9 cellular contexts compared by ENCODE assay signal in the genomic region with DNA sequence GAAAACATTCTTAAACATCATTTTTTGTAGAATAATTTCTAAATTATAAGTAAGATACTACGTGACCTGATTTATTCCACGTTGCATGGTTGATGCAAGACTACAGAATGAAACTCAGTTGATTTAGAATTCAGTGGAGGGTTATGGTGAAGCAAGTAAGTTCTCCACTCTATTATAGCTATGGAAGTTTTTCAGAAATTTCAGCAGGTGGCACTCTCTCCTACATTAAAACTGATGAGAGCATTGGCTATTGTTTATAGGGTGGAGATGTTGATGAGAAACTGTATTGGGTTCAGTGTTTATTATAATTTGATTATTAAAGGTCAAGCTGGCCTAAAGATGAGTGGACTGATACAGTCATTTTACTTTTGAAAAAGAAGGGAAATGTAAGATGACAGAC.
DNase-seq lines count a peak whose midpoint lies in the region; ATAC-seq, FAIRE-seq and TF ChIP-seq lines count a peak whose summit lies in the region.
"Had no signal": no experiment of that assay in that cellular context is flagged by ENCODE, and none has a peak within 500 bp of the region (broad histone marks: within the 10 kb centered on the region; RNA-seq: fewer than 3 reads in every experiment).

No MANE protein-coding gene starts in this region.

- peak; percentile 70 to 79 for TF ChIP-seq CTCF in GM23338 (conservative IDR thresholded peaks at IDR 0.05; ENCODE audit: low read depth in 2 of 2)
- peak; percentile 53 for TF ChIP-seq CTCF in LNCaP clone FGC (IDR thresholded peaks at IDR 0.05; ENCODE audit: control insufficient read depth, extremely low read depth, insufficient read depth)
- peak in 1 of 4 donors; percentile 33 for TF ChIP-seq CTCF in pancreas (IDR thresholded peaks at IDR 0.05)

- no peaks in the 10 kb centered on the region for H3K9me2 ChIP-seq in GM23338 (ENCODE audit: insufficient read depth)

- H3K27me3 Mint-ChIP-seq in GM23338 (ENCODE audit: insufficient read depth, low read depth, poor library complexity), result no peaks in the 10 kb centered on the region

- H4K20me1 ChIP-seq in GM23338 (replicated peaks; ENCODE audit: insufficient read depth), result no peaks in the 10 kb centered on the region
- H4K20me1 ChIP-seq: BLaER1 had no signal

- H3K4me3 Mint-ChIP-seq in GM23338, result no peak overlapping the region

- ATAC-seq in GM23338, result peak; percentile 85
- peak; percentile 38 to 82 (median 76) for ATAC-seq in pancreas

- H3K4me1 ChIP-seq in GM23338 (ENCODE audit: insufficient read depth), result no peaks in the 10 kb centered on the region
- H3K4me1 ChIP-seq in pancreas, result no peaks in the 10 kb centered on the region
- H3K4me1 ChIP-seq: BLaER1 had no signal

- intact Hi-C loops in pancreas (cut with DNase I), result loop anchor here in 2 of 3 donors (5.0 to 10.0 kb wide), 2 partner anchors 318 to 345 kb away; no protein-coding TSS in a partner anchor

- DNase-seq in NCI-H2029 treated with DMSO at 0.1 percent for 48 hours (lab: John Stamatoyannopoulos, UW) (peak; percentile 42), NCI-H2029 (lab: John Stamatoyannopoulos, UW) (no peak), GM23338 (ENCODE audit: low spot score) (peak; percentile 48), LNCaP clone FGC (ENCODE audit: low read depth) (no peak), SKM-1 (lab: John Stamatoyannopoulos, UW; ENCODE audit: unreplicated experiment) (peak; percentile 53), fibroblast of peridontal ligament (ENCODE audit: extremely low read depth) (peak; percentile 73), pancreas (no peak)
- no peak for DNase-seq in stimulated activated CD4-positive, alpha-beta T cell treated with anti-CD3 and anti-CD28 coated beads, Interleukin-4, amount 100 ng/mL, for 24 hours

- no peak overlapping the region for H3K4me2 ChIP-seq in GM23338
- H3K4me2 ChIP-seq: BLaER1 had no signal

- FAIRE-seq in pancreas (lab: Jason Lieb, UNC), result peak; percentile 63

- H3K36me3 ChIP-seq in GM23338 (ENCODE audit: insufficient read depth), result no peaks in the 10 kb centered on the region
- peaks cover 3 to 14% (median 4%) of the 10 kb centered on the region in 3 donors for H3K36me3 ChIP-seq in pancreas

- H3K27ac ChIP-seq in GM23338 (ENCODE audit: low read depth) (no peak overlapping the region), pancreas (no peak overlapping the region)
- H3K27ac ChIP-seq: BLaER1 had no signal

- no peak overlapping the region for H3K27ac Mint-ChIP-seq in GM23338

- H3F3A ChIP-seq in GM23338 (replicated peaks; ENCODE audit: low read depth), result no peaks in the 10 kb centered on the region

- peaks cover 7% of the 10 kb centered on the region; the same call in 1 of the 3 replicates for H3K36me3 Mint-ChIP-seq in GM23338 (ENCODE audit: low read depth)

- 77 to 86% methylated on average over 2 of the region's 2 CpGs for WGBS in pancreas, 2 donors

- no peak overlapping the region for H2AFZ ChIP-seq in GM23338

- H3K9me3 Mint-ChIP-seq in GM23338, result no peaks in the 10 kb centered on the region

- H3K27me3 ChIP-seq in GM23338 (ENCODE audit: insufficient read depth), result no peaks in the 10 kb centered on the region
- H3K27me3 ChIP-seq in pancreas, result no peaks in the 10 kb centered on the region
- H3K27me3 ChIP-seq: BLaER1 had no signal

- peaks cover 4% of the 10 kb centered on the region; the same call in 1 of the 3 replicates for H3K4me1 Mint-ChIP-seq in GM23338

- H3K9me3 ChIP-seq in pancreas, result no peaks in the 10 kb centered on the region
- H3K9me3 ChIP-seq: BLaER1 had no signal

- no peaks in the 10 kb centered on the region for H3K79me2 ChIP-seq in GM23338 (replicated peaks; ENCODE audit: insufficient read depth)

- H3K4me3 ChIP-seq in GM23338 (no peak overlapping the region), LNCaP clone FGC (ENCODE audit: low read depth, low read length) (no peak overlapping the region), pancreas (no peak overlapping the region)
- H3K4me3 ChIP-seq: BLaER1 had no signal

TF ChIP-seq in GM23338, 12 proteins besides CTCF, POLR2A, EP300 and RAD21 (continues in another document):
- no peak for TF ChIP-seq NANOG (IDR thresholded peaks at IDR 0.05; ENCODE audit: borderline replicate concordance)
- no peak for TF ChIP-seq JUNB (IDR thresholded peaks at IDR 0.05; ENCODE audit: unreplicated experiment)
- no peak for TF ChIP-seq EZH2 (IDR thresholded peaks at IDR 0.05; ENCODE audit: low read depth, unreplicated experiment)
- TF ChIP-seq STAT1 (IDR thresholded peaks at IDR 0.05; ENCODE audit: unreplicated experiment), result no peak
- TF ChIP-seq ZNF331 (CRISPR knock-in tag; IDR thresholded peaks at IDR 0.05; ENCODE audit: low read depth), result no peak
- TF ChIP-seq, protein P1, sequence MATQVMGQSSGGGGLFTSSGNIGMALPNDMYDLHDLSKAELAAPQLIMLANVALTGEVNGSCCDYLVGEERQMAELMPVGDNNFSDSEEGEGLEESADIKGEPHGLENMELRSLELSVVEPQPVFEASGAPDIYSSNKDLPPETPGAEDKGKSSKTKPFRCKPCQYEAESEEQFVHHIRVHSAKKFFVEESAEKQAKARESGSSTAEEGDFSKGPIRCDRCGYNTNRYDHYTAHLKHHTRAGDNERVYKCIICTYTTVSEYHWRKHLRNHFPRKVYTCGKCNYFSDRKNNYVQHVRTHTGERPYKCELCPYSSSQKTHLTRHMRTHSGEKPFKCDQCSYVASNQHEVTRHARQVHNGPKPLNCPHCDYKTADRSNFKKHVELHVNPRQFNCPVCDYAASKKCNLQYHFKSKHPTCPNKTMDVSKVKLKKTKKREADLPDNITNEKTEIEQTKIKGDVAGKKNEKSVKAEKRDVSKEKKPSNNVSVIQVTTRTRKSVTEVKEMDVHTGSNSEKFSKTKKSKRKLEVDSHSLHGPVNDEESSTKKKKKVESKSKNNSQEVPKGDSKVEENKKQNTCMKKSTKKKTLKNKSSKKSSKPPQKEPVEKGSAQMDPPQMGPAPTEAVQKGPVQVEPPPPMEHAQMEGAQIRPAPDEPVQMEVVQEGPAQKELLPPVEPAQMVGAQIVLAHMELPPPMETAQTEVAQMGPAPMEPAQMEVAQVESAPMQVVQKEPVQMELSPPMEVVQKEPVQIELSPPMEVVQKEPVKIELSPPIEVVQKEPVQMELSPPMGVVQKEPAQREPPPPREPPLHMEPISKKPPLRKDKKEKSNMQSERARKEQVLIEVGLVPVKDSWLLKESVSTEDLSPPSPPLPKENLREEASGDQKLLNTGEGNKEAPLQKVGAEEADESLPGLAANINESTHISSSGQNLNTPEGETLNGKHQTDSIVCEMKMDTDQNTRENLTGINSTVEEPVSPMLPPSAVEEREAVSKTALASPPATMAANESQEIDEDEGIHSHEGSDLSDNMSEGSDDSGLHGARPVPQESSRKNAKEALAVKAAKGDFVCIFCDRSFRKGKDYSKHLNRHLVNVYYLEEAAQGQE (IDR thresholded peaks at IDR 0.05; ENCODE audit: unreplicated experiment), result no peak
- TF ChIP-seq POLR2AphosphoS5 (IDR thresholded peaks at IDR 0.05; ENCODE audit: low read depth), result no peak
- no peak for TF ChIP-seq ZNF114 (CRISPR knock-in tag; IDR thresholded peaks at IDR 0.05)

Comparison
In these comparisons a context has a peak if more than half of its experiments do, and no peak if none do; other contexts are left out.
1. DNase-seq: peak in NCI-H2029 treated with DMSO at 0.1 percent for 48 hours (single experiment), GM23338 (single experiment), SKM-1 (single experiment) and fibroblast of peridontal ligament (single experiment); none in NCI-H2029 (single experiment), LNCaP clone FGC (single experiment), pancreas (0 of 6) and stimulated activated CD4-positive, alpha-beta T cell treated with anti-CD3 and anti-CD28 coated beads, Interleukin-4, amount 100 ng/mL, for 24 hours (single experiment).